ENCODE assay signal across 15 cellular contexts in genomic region chr1:3136532-3136931, GRCh38.
A peak's percentile ranks its signal among the peaks of the same experiment; 100 is the strongest.
DNase-seq lines count a peak whose midpoint lies in the region; ATAC-seq and TF ChIP-seq lines count a peak whose summit lies in the region.
"Had no signal": no experiment of that assay in that cellular context is flagged by ENCODE, and none has a peak within 500 bp of the region (broad histone marks: within the 10 kb centered on the region; RNA-seq: fewer than 3 reads in every experiment).

No MANE protein-coding gene starts in this region.

- no peaks in the 10 kb centered on the region for H3K9me3 ChIP-seq in HEK293 (ENCODE audit: control insufficient read depth, insufficient read depth, low read depth, low read length)
- no peaks in the 10 kb centered on the region for H3K9me3 ChIP-seq in stomach
- no peaks in the 10 kb centered on the region for H3K9me3 ChIP-seq in psoas muscle
- H3K9me3 ChIP-seq: Caco-2 had no signal

- H3K27me3 Mint-ChIP-seq in brain (peaks cover 13% of the 10 kb centered on the region), neural crest cell (ENCODE audit: low read depth) (peaks cover 6% of the 10 kb centered on the region), natural killer cell (ENCODE audit: low read depth in 2 of 2) (no peaks in the 10 kb centered on the region)
- H3K27me3 Mint-ChIP-seq: CD4-positive, alpha-beta T cell had no signal

- TF ChIP-seq EP300 in stomach (IDR thresholded peaks at IDR 0.05) = no peak

- ATAC-seq in natural killer cell (no peak), HG03442 (IDR thresholded peaks at IDR 0.05; ENCODE audit: unreplicated experiment) (no peak), psoas muscle (no peak)

- H3K4me1 Mint-ChIP-seq in brain (peaks cover 78% of the 10 kb centered on the region), neural crest cell (peaks cover 63% of the 10 kb centered on the region), natural killer cell (no peaks in the 10 kb centered on the region)
- H3K4me1 Mint-ChIP-seq: GM23338, IgD-negative memory B cell had no signal

- POLR2A ChIA-PET in HEK293 (lab: Yijun Ruan, JAX) = no interaction called here

- TF ChIP-seq POLR2A in stomach (IDR thresholded peaks at IDR 0.05) = no peak

- no peak for TF ChIP-seq CTCF in HEK293 (tag by site-specific recombination; IDR thresholded peaks at IDR 0.05)
- no peak for TF ChIP-seq CTCF in brain (conservative IDR thresholded peaks at IDR 0.05)
- no peak for TF ChIP-seq CTCF in neural crest cell (conservative IDR thresholded peaks at IDR 0.05)
- TF ChIP-seq CTCF in stomach (IDR thresholded peaks at IDR 0.05) = no peak
- TF ChIP-seq CTCF in natural killer cell (IDR thresholded peaks at IDR 0.05) = no peak
- TF ChIP-seq CTCF in psoas muscle (IDR thresholded peaks at IDR 0.05) = no peak

- H3K27me3 ChIP-seq in stomach (peaks cover 0 to 43% (median 0%) of the 10 kb centered on the region in 3 donors), psoas muscle (ENCODE audit: insufficient read depth in 3 of 3, low read length in 2 of 3) (peaks cover 0 to 26% (median 15%) of the 10 kb centered on the region in 3 donors)

- peaks cover 0 to 2% (median 0%) of the 10 kb centered on the region in 5 experiments for H3K9me3 Mint-ChIP-seq in brain
- no peaks in the 10 kb centered on the region for H3K9me3 Mint-ChIP-seq in neural crest cell
- H3K9me3 Mint-ChIP-seq in natural killer cell = no peaks in the 10 kb centered on the region
- H3K9me3 Mint-ChIP-seq: CD4-positive, alpha-beta T cell; GM23338 had no signal

- H3K36me3 Mint-ChIP-seq in brain (no peaks in the 10 kb centered on the region), neural crest cell (ENCODE audit: low read depth) (no peaks in the 10 kb centered on the region), natural killer cell (no peaks in the 10 kb centered on the region)
- H3K36me3 Mint-ChIP-seq: IgD-negative memory B cell had no signal

- no peaks in the 10 kb centered on the region for H3K36me3 ChIP-seq in HEK293 (ENCODE audit: control insufficient read depth in 2 of 2, insufficient read depth in 1 of 2, low read length in 2 of 2)
- no peaks in the 10 kb centered on the region for H3K36me3 ChIP-seq in stomach
- H3K36me3 ChIP-seq in psoas muscle (ENCODE audit: insufficient read depth in 1 of 2, low read depth in 1 of 2) = no peaks in the 10 kb centered on the region

- WGBS in stomach, 5 donors = 49 to 77% (median 62%) methylated on average over 5 of the region's 5 CpGs
- WGBS in psoas muscle, 3 donors = 73 to 82% (median 75%) methylated on average over 5 of the region's 5 CpGs

- H3K27ac ChIP-seq in HEK293 (ENCODE audit: extremely low read depth, low read depth, low read length) (no peak overlapping the region), stomach (peak overlapping the region in 4 of 5 donors; percentile 86 to 95 (median 87)), psoas muscle (no peak overlapping the region)
- H3K27ac ChIP-seq: C4-2B had no signal

- no peak for DNase-seq in neural crest cell (ENCODE audit: low read depth, low spot score)
- DNase-seq in stomach = no peak
- DNase-seq in natural killer cell = no peak
- no peak for DNase-seq in psoas muscle
- DNase-seq: Caco-2; CD4-positive, alpha-beta T cell; GDM1; HCEC 1CT; HFFc6 had no signal

- H3K4me1 ChIP-seq in HEK293 (ENCODE audit: control insufficient read depth, insufficient read depth, low read length) (peaks cover 4% of the 10 kb centered on the region; the same call in 1 of the 2 replicates), stomach (peaks cover 42 to 80% (median 72%) of the 10 kb centered on the region in 4 donors), psoas muscle (no peaks in the 10 kb centered on the region)

- intact Hi-C loops in stomach (cut with DNase I; ENCODE audit: low total_unique reads) (no loop called here), natural killer cell (cut with micrococcal nuclease) (no loop called here), psoas muscle (cut with DNase I) (no loop called here)

- H3K4me3 Mint-ChIP-seq in brain (peak overlapping the region in 1 of 5 experiments; percentile 49), neural crest cell (peak overlapping the region; percentile 49), natural killer cell (no peak overlapping the region)
- H3K4me3 Mint-ChIP-seq: CD4-positive, alpha-beta T cell; GM23338; HFFc6; IgD-negative memory B cell had no signal

- H3K27ac Mint-ChIP-seq in brain (peak overlapping the region in 4 of 5 experiments; percentile 23 to 67 (median 50)), neural crest cell (ENCODE audit: unreplicated experiment) (no peak overlapping the region), natural killer cell (no peak overlapping the region)
- H3K27ac Mint-ChIP-seq: CD4-positive, alpha-beta T cell; GM23338; HFFc6; IgD-negative memory B cell had no signal

- CTCF ChIA-PET in HEK293 (lab: Yijun Ruan, JAX) = no interaction called here

- H3K4me3 ChIP-seq in HEK293 (ENCODE audit: low read depth, low read length) (no peak overlapping the region), stomach (no peak overlapping the region), psoas muscle (no peak overlapping the region)
- H3K4me3 ChIP-seq: GM23338 had no signal

TF ChIP-seq in HEK293, 187 proteins besides CTCF, POLR2A, EP300 and RAD21:
- TF ChIP-seq ZIC2 (tag by site-specific recombination; IDR thresholded peaks at IDR 0.05) (peak; percentile 46), HIC1 (tag by site-specific recombination; IDR thresholded peaks at IDR 0.05) (no peak), ZNF221 (tag by site-specific recombination; IDR thresholded peaks at IDR 0.05; ENCODE audit: borderline replicate concordance) (no peak), ZNF658 (tag by site-specific recombination; IDR thresholded peaks at IDR 0.05) (no peak), ZNF248 (tag by site-specific recombination; IDR thresholded peaks at IDR 0.05) (no peak)

Comparison
In these comparisons a context has a peak if more than half of its experiments do, and no peak if none do; other contexts are left out.
1. H3K27ac ChIP-seq: peak in stomach (4 of 5); none in HEK293 (single experiment) and psoas muscle (single experiment).
2. H3K27ac Mint-ChIP-seq: peak in brain (4 of 5); none in neural crest cell (single experiment) and natural killer cell (0 of 2).